In genomic region chr3:189041482-189042090, GRCh38 we compare ENCODE assay signal across 9 cellular contexts.
DNase-seq lines count a peak whose midpoint lies in the region; ATAC-seq and TF ChIP-seq lines count a peak whose summit lies in the region.
"Had no signal": no experiment of that assay in that cellular context is flagged by ENCODE, and none has a peak within 500 bp of the region (broad histone marks: within the 10 kb centered on the region; RNA-seq: fewer than 3 reads in every experiment).

No MANE protein-coding gene starts in this region.

- H3K27ac Mint-ChIP-seq in activated CD8-positive, alpha-beta T cell treated with anti-CD3 and anti-CD28 coated beads, Interleukin-2, amount 10 ng/mL, durations not matched to agents 7 days and 5 days, result peak overlapping the region; percentile 48

- H3K9me3 ChIP-seq in trophoblast cell (ENCODE audit: insufficient read depth, low read depth, low read length), result no peaks in the 10 kb centered on the region
- no peaks in the 10 kb centered on the region for H3K9me3 ChIP-seq in gastrocnemius medialis

- H2BK12ac ChIP-seq in trophoblast cell (ENCODE audit: low read length), result no peak overlapping the region

- DNase-seq in CD1c-positive myeloid dendritic cell (ENCODE audit: extremely low spot score), result peak; percentile 33
- peak; percentile 26 to 70 for DNase-seq in NCI-H526 (lab: John Stamatoyannopoulos, UW)
- peak; percentile 83 for DNase-seq in activated CD8-positive, alpha-beta T cell treated with anti-CD3 and anti-CD28 coated beads, Interleukin-2, amount 10 ng/mL, durations not matched to agents 7 days and 5 days
- peak; percentile 70 to 86 for DNase-seq in trophoblast cell
- no peak for DNase-seq in gastrocnemius medialis

- no peak overlapping the region for H2AK5ac ChIP-seq in trophoblast cell (ENCODE audit: low read length)

- H3K27ac ChIP-seq in trophoblast cell (ENCODE audit: low read depth, low read length) (no peak overlapping the region), gastrocnemius medialis (no peak overlapping the region)
- H3K27ac ChIP-seq: SK-N-MC had no signal

- H3K4me3 Mint-ChIP-seq in activated CD8-positive, alpha-beta T cell treated with anti-CD3 and anti-CD28 coated beads, Interleukin-2, amount 10 ng/mL, durations not matched to agents 7 days and 5 days, result no peak overlapping the region

- TF ChIP-seq POLR2A in gastrocnemius medialis (IDR thresholded peaks at IDR 0.05), result no peak

- POLR2A ChIA-PET in activated CD8-positive, alpha-beta T cell treated with anti-CD3 and anti-CD28 coated beads, Interleukin-2, amount 10 ng/mL, durations not matched to agents 7 days and 5 days (lab: Charles Lee), result interaction anchor here (0.5 to 2.7 kb wide), 6 partner anchors 50 to 1302 kb away, joined by 3 to 16 read pairs (median 3); no protein-coding TSS in a partner anchor

- no peak overlapping the region for H2BK120ac ChIP-seq in trophoblast cell (ENCODE audit: insufficient read depth, low read length, poor library complexity)

- no peaks in the 10 kb centered on the region for H3K79me2 ChIP-seq in trophoblast cell (ENCODE audit: control insufficient read depth, insufficient read depth, low read length, poor library complexity)

- H3K23ac ChIP-seq in trophoblast cell (ENCODE audit: low read length), result no peak overlapping the region

- no peak overlapping the region for H3K4me2 ChIP-seq in trophoblast cell (ENCODE audit: low read length)

- H3K36me3 Mint-ChIP-seq in activated CD8-positive, alpha-beta T cell treated with anti-CD3 and anti-CD28 coated beads, Interleukin-2, amount 10 ng/mL, durations not matched to agents 7 days and 5 days (ENCODE audit: low read depth), result no peaks in the 10 kb centered on the region

- H4K91ac ChIP-seq in trophoblast cell (ENCODE audit: low read depth, low read length), result no peak overlapping the region

- H3K4me1 ChIP-seq in trophoblast cell (ENCODE audit: control insufficient read depth in 1 of 2, insufficient read depth in 2 of 2, low read length in 2 of 2) (no peaks in the 10 kb centered on the region), gastrocnemius medialis (no peaks in the 10 kb centered on the region)

- peak in 2 of 5 experiments; percentile 19 to 28 for TF ChIP-seq CTCF in gastrocnemius medialis (IDR thresholded peaks at IDR 0.05 in 4 of 5, conservative IDR thresholded peaks at IDR 0.05 in 1 of 5)

- H3K18ac ChIP-seq in trophoblast cell (ENCODE audit: low read length), result no peak overlapping the region

- no CpG with 5 or more reads among the region's 2 CpGs for WGBS in trophoblast cell (ENCODE audit: extremely low coverage, insufficient coverage, insufficient read length)

- peak; percentile 100 for ATAC-seq in GM19023 (IDR thresholded peaks at IDR 0.05; ENCODE audit: unreplicated experiment)
- peak; percentile 96 for ATAC-seq in HG03103 (IDR thresholded peaks at IDR 0.05; ENCODE audit: low read depth, unreplicated experiment)
- peak; percentile 97 for ATAC-seq in activated CD8-positive, alpha-beta T cell treated with anti-CD3 and anti-CD28 coated beads, Interleukin-2, amount 10 ng/mL, durations not matched to agents 7 days and 5 days
- peak; percentile 57 for ATAC-seq in esophagus mucosa
- no peak for ATAC-seq in gastrocnemius medialis

- intact Hi-C loops in gastrocnemius medialis (cut with DNase I; ENCODE audit: low total_unique reads), result no loop called here

- no peak overlapping the region for H3K9ac ChIP-seq in trophoblast cell (ENCODE audit: low read length)

- H3K4me1 Mint-ChIP-seq in activated CD8-positive, alpha-beta T cell treated with anti-CD3 and anti-CD28 coated beads, Interleukin-2, amount 10 ng/mL, durations not matched to agents 7 days and 5 days (ENCODE audit: low read depth), result peaks cover 42% of the 10 kb centered on the region

- no peak overlapping the region for H2BK5ac ChIP-seq in trophoblast cell (ENCODE audit: low read depth, low read length, poor library complexity)

- H3K36me3 ChIP-seq in trophoblast cell (ENCODE audit: control insufficient read depth in 1 of 2, insufficient read depth in 2 of 2, low read length in 2 of 2), result no peaks in the 10 kb centered on the region
- no peaks in the 10 kb centered on the region for H3K36me3 ChIP-seq in gastrocnemius medialis

- in situ Hi-C loops in gastrocnemius medialis (cut with MboI; ENCODE audit: low sequenced_read_pairs in 4 of 4), result no loop called here

- peaks cover 4% of the 10 kb centered on the region for H3K9me3 Mint-ChIP-seq in activated CD8-positive, alpha-beta T cell treated with anti-CD3 and anti-CD28 coated beads, Interleukin-2, amount 10 ng/mL, durations not matched to agents 7 days and 5 days (ENCODE audit: insufficient read depth)

- H3K4me3 ChIP-seq in trophoblast cell (ENCODE audit: low read depth, low read length), result no peak overlapping the region
- no peak overlapping the region for H3K4me3 ChIP-seq in gastrocnemius medialis
- H3K4me3 ChIP-seq: SK-N-MC had no signal

- no peaks in the 10 kb centered on the region for H3K27me3 Mint-ChIP-seq in activated CD8-positive, alpha-beta T cell treated with anti-CD3 and anti-CD28 coated beads, Interleukin-2, amount 10 ng/mL, durations not matched to agents 7 days and 5 days (ENCODE audit: low read depth)

- no peak overlapping the region for H3K14ac ChIP-seq in trophoblast cell (ENCODE audit: low read length)

- H3K4ac ChIP-seq in trophoblast cell (ENCODE audit: low read depth, low read length), result no peak overlapping the region

- CTCF ChIA-PET in activated CD8-positive, alpha-beta T cell treated with anti-CD3 and anti-CD28 coated beads, Interleukin-2, amount 10 ng/mL, durations not matched to agents 7 days and 5 days (lab: Charles Lee), result interaction anchor here (0.7 to 5.1 kb wide), 58 partner anchors 9 to 1319 kb away, joined by 3 to 155 read pairs (median 5); partner anchors contain the start of gene BCL6

- H3K27me3 ChIP-seq in trophoblast cell (ENCODE audit: insufficient read depth, low read length) (no peaks in the 10 kb centered on the region), gastrocnemius medialis (no peaks in the 10 kb centered on the region)

- H4K12ac ChIP-seq in trophoblast cell (ENCODE audit: low read depth, low read length), result no peak overlapping the region

- H2AFZ ChIP-seq in trophoblast cell (ENCODE audit: insufficient read depth, low read length, poor library complexity), result no peak overlapping the region

- no peak overlapping the region for H4K8ac ChIP-seq in trophoblast cell (ENCODE audit: low read depth, low read length)

- no peaks in the 10 kb centered on the region for H3K79me1 ChIP-seq in trophoblast cell (ENCODE audit: low read length)

Comparison
In these comparisons a context has a peak if more than half of its experiments do, and no peak if none do; other contexts are left out.
1. DNase-seq: peak in CD1c-positive myeloid dendritic cell (single experiment), NCI-H526 (2 of 2), activated CD8-positive, alpha-beta T cell treated with anti-CD3 and anti-CD28 coated beads, Interleukin-2, amount 10 ng/mL, durations not matched to agents 7 days and 5 days (single experiment) and trophoblast cell (2 of 2); none in gastrocnemius medialis (0 of 2).
2. ATAC-seq: peak in GM19023 (single experiment), HG03103 (single experiment), activated CD8-positive, alpha-beta T cell treated with anti-CD3 and anti-CD28 coated beads, Interleukin-2, amount 10 ng/mL, durations not matched to agents 7 days and 5 days (single experiment) and esophagus mucosa (single experiment); none in gastrocnemius medialis (0 of 2).